1 cellular context compared by ENCODE assay signal in genomic region chr5:136006164-136006563, GRCh38.
TF ChIP-seq lines count a peak whose summit lies in the region.

No MANE protein-coding gene starts in this region.

TF ChIP-seq in endothelial cell of umbilical vein, 7 proteins besides CTCF, POLR2A, EP300 and RAD21:
- TF ChIP-seq JUN (IDR thresholded peaks at IDR 0.05; ENCODE audit: borderline replicate concordance, insufficient read depth, insufficient read length, low read depth): no peak
- no peak for TF ChIP-seq POLR2AphosphoS5 (IDR thresholded peaks at IDR 0.05; ENCODE audit: insufficient read depth, low read depth, low read length)
- TF ChIP-seq MYC (IDR thresholded peaks at IDR 0.05; ENCODE audit: low read depth, low read length): no peak
- TF ChIP-seq GATA2 (IDR thresholded peaks at IDR 0.05; ENCODE audit: insufficient read depth, insufficient read length, low read depth, low read length): no peak
- TF ChIP-seq MAX (IDR thresholded peaks at IDR 0.05; ENCODE audit: insufficient read depth, insufficient read length): no peak
- no peak for TF ChIP-seq FOS (IDR thresholded peaks at IDR 0.05; ENCODE audit: borderline replicate concordance, insufficient read depth, low read length)
- no peak for TF ChIP-seq EZH2 (IDR thresholded peaks at IDR 0.05; ENCODE audit: borderline replicate concordance, low read depth, low read length, severe bottlenecking)
